Comparison of ENCODE assay signal across 1 cellular context in the genomic region with DNA sequence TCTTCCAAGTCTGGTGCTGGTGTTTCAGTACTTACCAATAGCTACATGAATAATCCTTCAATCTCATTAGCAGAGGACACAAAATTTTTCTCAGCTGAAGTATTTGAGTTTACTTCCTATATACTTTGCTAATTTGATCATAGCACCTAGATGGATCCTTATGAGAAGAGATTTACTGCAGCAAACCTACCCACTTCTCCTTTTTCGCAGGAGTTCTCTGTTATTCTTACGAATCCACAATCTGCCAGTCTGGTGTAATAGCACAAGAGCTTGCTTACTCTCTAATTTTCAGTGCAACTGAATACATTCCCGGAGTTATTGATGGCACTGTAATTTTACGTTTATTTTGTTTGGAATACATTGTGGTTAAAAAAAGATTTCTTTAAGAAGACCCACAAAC.
TF ChIP-seq lines count a peak whose summit lies in the region.

No MANE protein-coding gene starts in this region.

TF ChIP-seq in GM23338, 12 proteins besides CTCF, POLR2A, EP300 and RAD21 (continued from another document):
- TF ChIP-seq, protein P1, sequence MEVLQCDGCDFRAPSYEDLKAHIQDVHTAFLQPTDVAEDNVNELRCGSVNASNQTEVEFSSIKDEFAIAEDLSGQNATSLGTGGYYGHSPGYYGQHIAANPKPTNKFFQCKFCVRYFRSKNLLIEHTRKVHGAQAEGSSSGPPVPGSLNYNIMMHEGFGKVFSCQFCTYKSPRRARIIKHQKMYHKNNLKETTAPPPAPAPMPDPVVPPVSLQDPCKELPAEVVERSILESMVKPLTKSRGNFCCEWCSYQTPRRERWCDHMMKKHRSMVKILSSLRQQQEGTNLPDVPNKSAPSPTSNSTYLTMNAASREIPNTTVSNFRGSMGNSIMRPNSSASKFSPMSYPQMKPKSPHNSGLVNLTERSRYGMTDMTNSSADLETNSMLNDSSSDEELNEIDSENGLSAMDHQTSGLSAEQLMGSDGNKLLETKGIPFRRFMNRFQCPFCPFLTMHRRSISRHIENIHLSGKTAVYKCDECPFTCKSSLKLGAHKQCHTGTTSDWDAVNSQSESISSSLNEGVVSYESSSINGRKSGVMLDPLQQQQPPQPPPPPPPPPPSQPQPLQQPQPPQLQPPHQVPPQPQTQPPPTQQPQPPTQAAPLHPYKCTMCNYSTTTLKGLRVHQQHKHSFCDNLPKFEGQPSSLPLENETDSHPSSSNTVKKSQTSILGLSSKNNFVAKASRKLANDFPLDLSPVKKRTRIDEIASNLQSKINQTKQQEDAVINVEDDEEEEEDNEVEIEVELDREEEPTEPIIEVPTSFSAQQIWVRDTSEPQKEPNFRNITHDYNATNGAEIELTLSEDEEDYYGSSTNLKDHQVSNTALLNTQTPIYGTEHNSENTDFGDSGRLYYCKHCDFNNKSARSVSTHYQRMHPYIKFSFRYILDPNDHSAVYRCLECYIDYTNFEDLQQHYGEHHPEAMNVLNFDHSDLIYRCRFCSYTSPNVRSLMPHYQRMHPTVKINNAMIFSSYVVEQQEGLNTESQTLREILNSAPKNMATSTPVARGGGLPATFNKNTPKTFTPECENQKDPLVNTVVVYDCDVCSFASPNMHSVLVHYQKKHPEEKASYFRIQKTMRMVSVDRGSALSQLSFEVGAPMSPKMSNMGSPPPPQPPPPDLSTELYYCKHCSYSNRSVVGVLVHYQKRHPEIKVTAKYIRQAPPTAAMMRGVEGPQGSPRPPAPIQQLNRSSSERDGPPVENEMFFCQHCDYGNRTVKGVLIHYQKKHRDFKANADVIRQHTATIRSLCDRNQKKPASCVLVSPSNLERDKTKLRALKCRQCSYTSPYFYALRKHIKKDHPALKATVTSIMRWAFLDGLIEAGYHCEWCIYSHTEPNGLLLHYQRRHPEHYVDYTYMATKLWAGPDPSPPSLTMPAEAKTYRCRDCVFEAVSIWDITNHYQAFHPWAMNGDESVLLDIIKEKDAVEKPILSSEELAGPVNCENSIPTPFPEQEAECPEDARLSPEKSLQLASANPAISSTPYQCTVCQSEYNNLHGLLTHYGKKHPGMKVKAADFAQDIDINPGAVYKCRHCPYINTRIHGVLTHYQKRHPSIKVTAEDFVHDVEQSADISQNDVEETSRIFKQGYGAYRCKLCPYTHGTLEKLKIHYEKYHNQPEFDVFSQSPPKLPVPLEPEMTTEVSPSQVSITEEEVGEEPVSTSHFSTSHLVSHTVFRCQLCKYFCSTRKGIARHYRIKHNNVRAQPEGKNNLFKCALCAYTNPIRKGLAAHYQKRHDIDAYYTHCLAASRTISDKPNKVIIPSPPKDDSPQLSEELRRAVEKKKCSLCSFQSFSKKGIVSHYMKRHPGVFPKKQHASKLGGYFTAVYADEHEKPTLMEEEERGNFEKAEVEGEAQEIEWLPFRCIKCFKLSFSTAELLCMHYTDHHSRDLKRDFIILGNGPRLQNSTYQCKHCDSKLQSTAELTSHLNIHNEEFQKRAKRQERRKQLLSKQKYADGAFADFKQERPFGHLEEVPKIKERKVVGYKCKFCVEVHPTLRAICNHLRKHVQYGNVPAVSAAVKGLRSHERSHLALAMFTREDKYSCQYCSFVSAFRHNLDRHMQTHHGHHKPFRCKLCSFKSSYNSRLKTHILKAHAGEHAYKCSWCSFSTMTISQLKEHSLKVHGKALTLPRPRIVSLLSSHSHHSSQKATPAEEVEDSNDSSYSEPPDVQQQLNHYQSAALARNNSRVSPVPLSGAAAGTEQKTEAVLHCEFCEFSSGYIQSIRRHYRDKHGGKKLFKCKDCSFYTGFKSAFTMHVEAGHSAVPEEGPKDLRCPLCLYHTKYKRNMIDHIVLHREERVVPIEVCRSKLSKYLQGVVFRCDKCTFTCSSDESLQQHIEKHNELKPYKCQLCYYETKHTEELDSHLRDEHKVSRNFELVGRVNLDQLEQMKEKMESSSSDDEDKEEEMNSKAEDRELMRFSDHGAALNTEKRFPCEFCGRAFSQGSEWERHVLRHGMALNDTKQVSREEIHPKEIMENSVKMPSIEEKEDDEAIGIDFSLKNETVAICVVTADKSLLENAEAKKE (CRISPR knock-in tag; IDR thresholded peaks at IDR 0.05) = no peak
- no peak for TF ChIP-seq NANOG (IDR thresholded peaks at IDR 0.05; ENCODE audit: borderline replicate concordance)
- TF ChIP-seq, protein P2, sequence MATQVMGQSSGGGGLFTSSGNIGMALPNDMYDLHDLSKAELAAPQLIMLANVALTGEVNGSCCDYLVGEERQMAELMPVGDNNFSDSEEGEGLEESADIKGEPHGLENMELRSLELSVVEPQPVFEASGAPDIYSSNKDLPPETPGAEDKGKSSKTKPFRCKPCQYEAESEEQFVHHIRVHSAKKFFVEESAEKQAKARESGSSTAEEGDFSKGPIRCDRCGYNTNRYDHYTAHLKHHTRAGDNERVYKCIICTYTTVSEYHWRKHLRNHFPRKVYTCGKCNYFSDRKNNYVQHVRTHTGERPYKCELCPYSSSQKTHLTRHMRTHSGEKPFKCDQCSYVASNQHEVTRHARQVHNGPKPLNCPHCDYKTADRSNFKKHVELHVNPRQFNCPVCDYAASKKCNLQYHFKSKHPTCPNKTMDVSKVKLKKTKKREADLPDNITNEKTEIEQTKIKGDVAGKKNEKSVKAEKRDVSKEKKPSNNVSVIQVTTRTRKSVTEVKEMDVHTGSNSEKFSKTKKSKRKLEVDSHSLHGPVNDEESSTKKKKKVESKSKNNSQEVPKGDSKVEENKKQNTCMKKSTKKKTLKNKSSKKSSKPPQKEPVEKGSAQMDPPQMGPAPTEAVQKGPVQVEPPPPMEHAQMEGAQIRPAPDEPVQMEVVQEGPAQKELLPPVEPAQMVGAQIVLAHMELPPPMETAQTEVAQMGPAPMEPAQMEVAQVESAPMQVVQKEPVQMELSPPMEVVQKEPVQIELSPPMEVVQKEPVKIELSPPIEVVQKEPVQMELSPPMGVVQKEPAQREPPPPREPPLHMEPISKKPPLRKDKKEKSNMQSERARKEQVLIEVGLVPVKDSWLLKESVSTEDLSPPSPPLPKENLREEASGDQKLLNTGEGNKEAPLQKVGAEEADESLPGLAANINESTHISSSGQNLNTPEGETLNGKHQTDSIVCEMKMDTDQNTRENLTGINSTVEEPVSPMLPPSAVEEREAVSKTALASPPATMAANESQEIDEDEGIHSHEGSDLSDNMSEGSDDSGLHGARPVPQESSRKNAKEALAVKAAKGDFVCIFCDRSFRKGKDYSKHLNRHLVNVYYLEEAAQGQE (IDR thresholded peaks at IDR 0.05; ENCODE audit: unreplicated experiment) = no peak
- no peak for TF ChIP-seq ZNF331 (CRISPR knock-in tag; IDR thresholded peaks at IDR 0.05; ENCODE audit: low read depth)
